Comparison of ENCODE assay signal across 28 cellular contexts in the genomic region with DNA sequence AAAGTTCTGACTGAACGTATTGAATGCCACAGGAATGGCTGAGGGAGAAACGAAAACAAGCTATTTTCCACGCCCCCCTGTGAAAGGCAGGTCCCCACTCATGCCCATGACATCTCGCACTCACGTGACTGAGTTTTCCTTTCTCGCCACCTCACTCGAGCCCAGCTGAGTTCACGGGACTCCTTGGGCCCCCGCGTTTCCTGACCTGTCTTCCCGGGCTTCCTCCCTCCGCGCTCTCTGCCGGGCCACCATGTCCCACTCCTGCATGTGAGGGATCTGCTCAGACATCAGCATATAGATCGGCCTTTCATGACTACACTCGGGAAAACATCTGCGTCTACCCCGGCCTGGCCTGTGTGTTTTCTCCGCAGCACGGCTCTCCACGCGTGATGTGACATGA.
"Had no signal": no experiment of that assay in that cellular context is flagged by ENCODE, and none has a peak within 500 bp of the region (broad histone marks: within the 10 kb centered on the region; RNA-seq: fewer than 3 reads in every experiment).

No MANE protein-coding gene starts in this region.

- H3K4me1 ChIP-seq: left lung, lower lobe of right lung, pancreas, prostate gland, stomach, testis, thyroid gland, transverse colon, upper lobe of left lung had no signal

- H3K27ac ChIP-seq: left lung, lower lobe of right lung, pancreas, prostate gland, skin epidermis, stomach, testis, thyroid gland, transverse colon, upper lobe of left lung had no signal

- H3K9me3 ChIP-seq: lower lobe of right lung, pancreas, prostate gland, stomach, testis, thyroid gland, transverse colon, upper lobe of left lung had no signal

- H3K4me3 ChIP-seq: left lung, lower lobe of right lung, pancreas, prostate gland, skin epidermis, stomach, testis, thyroid gland, transverse colon, upper lobe of left lung had no signal

- H3K27me3 ChIP-seq: left lung, stomach, testis, thyroid gland, transverse colon, upper lobe of left lung had no signal

- DNase-seq: hippocampal formation; immature natural killer cell; kidney; left colon; left lung; lower lobe of right lung; mammary epithelial cell; mesenchymal stem cell; naive thymus-derived CD4-positive, alpha-beta T cell; nucleus accumbens; pancreas; retina; right cardiac atrium; stimulated activated CD4-positive, alpha-beta T cell treated with anti-CD3 and anti-CD28 coated beads, Interleukin-12 subunit alpha, Interleukin-12 subunit beta, amount 100 ng/mL, for 4 hours; stimulated activated CD4-positive, alpha-beta T cell treated with anti-CD3 and anti-CD28 coated beads, Interleukin-15, amount 100 ng/mL, for 24 hours; stimulated activated CD4-positive, alpha-beta T cell treated with anti-CD3 and anti-CD28 coated beads, Interleukin-2, amount 100 ng/mL, for 24 hours; stimulated activated CD4-positive, alpha-beta T cell treated with anti-CD3 and anti-CD28 coated beads, Interleukin-4, amount 100 ng/mL, for 1 hour; stimulated activated naive B cell treated with anti-CD40 and anti-IgM and Interleukin-4, amounts not matched to agents 10 μg/mL and 1 μg/mL and 100 μg/mL, for 72 hours; stimulated activated naive CD8-positive, alpha-beta T cell treated with anti-CD3 and anti-CD28 coated beads, Interleukin-15, Interleukin-2, amounts not matched to agents 100 U/mL and 50 U/mL, for 24 hours; stomach; testis; thyroid gland; transverse colon had no signal

- ATAC-seq: left colon; left lung; lower lobe of right lung; naive thymus-derived CD4-positive, alpha-beta T cell; natural killer cell treated with Interleukin-12 subunit alpha and Interleukin-12 subunit beta and Interleukin-15 and Interleukin-18, amount 100 ng/mL, for 72 hours; pancreas; right cardiac atrium; sciatic nerve; stimulated activated naive B cell treated with anti-CD40 and anti-IgM and Interleukin-4, amounts not matched to agents 10 μg/mL and 1 μg/mL and 100 μg/mL, for 72 hours; stimulated activated naive CD8-positive, alpha-beta T cell treated with anti-CD3 and anti-CD28 coated beads, Interleukin-15, Interleukin-2, amounts not matched to agents 100 U/mL and 50 U/mL, for 24 hours had no signal

- H3K36me3 ChIP-seq: left lung, lower lobe of right lung, pancreas, prostate gland, stomach, thyroid gland, transverse colon, upper lobe of left lung had no signal
